ENCODE assay signal across 7 cellular contexts in genomic region chr5:115831163-115831768, GRCh38. TPM values are rescaled to one million over a fixed set of nuclear protein-coding genes. Genes with fewer than 3 reads are reported as not detected.
DNase-seq lines count a peak whose midpoint lies in the region; ATAC-seq and TF ChIP-seq lines count a peak whose summit lies in the region.

No MANE protein-coding gene starts in this region.

- H4K20me1 ChIP-seq in neural cell (ENCODE audit: insufficient read depth): no peaks in the 10 kb centered on the region

- H3K36me3 ChIP-seq in neural cell (ENCODE audit: insufficient read depth, low read length): peaks cover 3% of the 10 kb centered on the region

- no peaks in the 10 kb centered on the region for H3K27me3 ChIP-seq in neural cell (ENCODE audit: insufficient read depth, low read depth, low read length)

- H2AFZ ChIP-seq in neural cell (ENCODE audit: low read depth, low read length): no peak overlapping the region

- H3K9me2 ChIP-seq in neural cell (ENCODE audit: insufficient read depth, low read length): no peaks in the 10 kb centered on the region

- ATAC-seq in GM18520 (IDR thresholded peaks at IDR 0.05; ENCODE audit: unreplicated experiment): peak; percentile 54
- ATAC-seq in HG03064 (IDR thresholded peaks at IDR 0.05; ENCODE audit: low read depth, unreplicated experiment): peak; percentile 60
- peak; percentile 50 for ATAC-seq in esophagus mucosa

- peak; percentile 74 for TF ChIP-seq CTCF in neural cell (IDR thresholded peaks at IDR 0.05; ENCODE audit: poor library complexity, severe bottlenecking)

- H3K9ac ChIP-seq in neural cell (ENCODE audit: low read length): no peak overlapping the region

- no peak overlapping the region for H3K4me2 ChIP-seq in neural cell (ENCODE audit: low read length)

- DNase-seq in DMS114 treated with DMSO at 0.1 percent for 48 hours (lab: John Stamatoyannopoulos, UW; ENCODE audit: unreplicated experiment): peak; percentile 13
- DNase-seq in RPMI7951 (ENCODE audit: low read depth): peak; percentile 20
- DNase-seq in NCI-H1105 (lab: John Stamatoyannopoulos, UW): no peak

- no peak for TF ChIP-seq EP300 in neural cell (conservative IDR thresholded peaks at IDR 0.05; ENCODE audit: poor library complexity, severe bottlenecking)

- H3K4me3 ChIP-seq in neural cell (ENCODE audit: low read length): no peak overlapping the region

- TF ChIP-seq RAD21 in neural cell (conservative IDR thresholded peaks at IDR 0.05): peak; percentile 65

- no peaks in the 10 kb centered on the region for H3K79me2 ChIP-seq in neural cell (replicated peaks; ENCODE audit: insufficient read depth, low read length)

- H3K9me3 ChIP-seq in neural cell (ENCODE audit: low read length): no peaks in the 10 kb centered on the region

- H3K27ac ChIP-seq in neural cell (ENCODE audit: low read length): no peak overlapping the region

- H3F3A ChIP-seq in neural cell (ENCODE audit: insufficient read depth, low read length, poor library complexity, severe bottlenecking): no peaks in the 10 kb centered on the region

TF ChIP-seq in neural cell, 6 proteins besides CTCF, POLR2A, EP300 and RAD21:
- TF ChIP-seq SMC3 (conservative IDR thresholded peaks at IDR 0.05; ENCODE audit: poor library complexity) (peak; percentile 75), REST (IDR thresholded peaks at IDR 0.05; ENCODE audit: borderline replicate concordance) (no peak)

RNA-seq across cellular contexts. Expression of gene ATG12, which starts 10.1 kb away (rescaled TPM):
- 58.7 and 64.4 TPM in 2 replicates for total RNA-seq in RPMI7951 (2014; rRNA removed; shearing (Covaris generic))
- total RNA-seq in esophagus mucosa: 18.5 TPM
- 135 and 141 TPM in 2 replicates for polyA plus RNA-seq in neural cell
- polyA minus RNA-seq in neural cell: 79.9 and 83.2 TPM in 2 replicates

RNA-seq across cellular contexts. Expression of gene AP3S1, which starts 10.5 kb away (rescaled TPM):
- 132 and 135 TPM in 2 replicates for total RNA-seq in RPMI7951 (2014; rRNA removed; shearing (Covaris generic))
- 88.6 TPM for total RNA-seq in esophagus mucosa
- polyA plus RNA-seq in neural cell: 157 and 207 TPM in 2 replicates
- 79.4 and 93.9 TPM in 2 replicates for polyA minus RNA-seq in neural cell

RNA-seq across cellular contexts. Expression of gene CDO1, which starts 14.8 kb away (rescaled TPM):
- total RNA-seq in RPMI7951 (2014; rRNA removed; shearing (Covaris generic)): 1.9 and 2.6 TPM in 2 replicates
- 0.20 TPM for total RNA-seq in esophagus mucosa
- 168 and 201 TPM in 2 replicates for polyA plus RNA-seq in neural cell
- polyA minus RNA-seq in neural cell: 86.4 and 91.0 TPM in 2 replicates
